2 cellular contexts compared by ENCODE assay signal in the genomic region with DNA sequence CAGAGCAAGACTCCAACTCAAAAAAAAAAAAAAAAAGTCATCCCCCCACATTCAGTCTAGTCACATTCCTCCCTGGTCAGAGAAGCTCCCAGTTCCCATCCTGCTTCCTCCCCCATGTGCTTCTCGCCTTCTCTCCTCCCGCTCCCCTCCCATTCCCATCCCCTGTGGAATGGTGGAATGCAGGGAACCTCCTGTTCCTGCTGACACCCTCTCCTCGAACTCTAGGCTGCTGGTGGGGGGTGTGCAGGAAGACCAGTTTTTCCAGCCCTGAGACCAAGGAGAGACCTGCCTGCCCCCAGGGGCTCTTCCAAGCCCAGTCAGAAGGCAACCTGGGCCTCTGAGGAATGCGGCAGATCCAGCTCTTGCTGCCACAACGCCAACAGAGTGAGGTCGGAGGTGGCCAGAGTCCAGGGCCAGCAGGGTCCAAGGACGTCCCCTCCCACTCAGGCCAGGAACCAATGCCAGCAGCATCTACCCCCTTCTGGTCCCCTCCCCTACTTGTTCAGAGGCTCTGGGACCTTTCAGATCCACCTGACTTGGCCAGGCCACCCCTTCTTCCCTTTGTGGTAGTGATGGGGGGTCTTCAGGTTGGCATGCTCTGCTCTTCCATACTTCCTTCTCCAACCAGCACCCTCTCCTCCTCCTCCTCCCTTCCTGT.
TF ChIP-seq lines count a peak whose summit lies in the region.

No MANE protein-coding gene starts in this region.

TF ChIP-seq in Ishikawa, 13 proteins besides CTCF, POLR2A, EP300 and RAD21:
- TF ChIP-seq EGR1 (IDR thresholded peaks at IDR 0.05), result no peak; the same call in 1 of the 2 replicates
- TF ChIP-seq, protein P1, sequence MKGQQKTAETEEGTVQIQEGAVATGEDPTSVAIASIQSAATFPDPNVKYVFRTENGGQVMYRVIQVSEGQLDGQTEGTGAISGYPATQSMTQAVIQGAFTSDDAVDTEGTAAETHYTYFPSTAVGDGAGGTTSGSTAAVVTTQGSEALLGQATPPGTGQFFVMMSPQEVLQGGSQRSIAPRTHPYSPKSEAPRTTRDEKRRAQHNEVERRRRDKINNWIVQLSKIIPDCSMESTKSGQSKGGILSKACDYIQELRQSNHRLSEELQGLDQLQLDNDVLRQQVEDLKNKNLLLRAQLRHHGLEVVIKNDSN (IDR thresholded peaks at IDR 0.05), result peak; percentile 54
- TF ChIP-seq, protein P2, sequence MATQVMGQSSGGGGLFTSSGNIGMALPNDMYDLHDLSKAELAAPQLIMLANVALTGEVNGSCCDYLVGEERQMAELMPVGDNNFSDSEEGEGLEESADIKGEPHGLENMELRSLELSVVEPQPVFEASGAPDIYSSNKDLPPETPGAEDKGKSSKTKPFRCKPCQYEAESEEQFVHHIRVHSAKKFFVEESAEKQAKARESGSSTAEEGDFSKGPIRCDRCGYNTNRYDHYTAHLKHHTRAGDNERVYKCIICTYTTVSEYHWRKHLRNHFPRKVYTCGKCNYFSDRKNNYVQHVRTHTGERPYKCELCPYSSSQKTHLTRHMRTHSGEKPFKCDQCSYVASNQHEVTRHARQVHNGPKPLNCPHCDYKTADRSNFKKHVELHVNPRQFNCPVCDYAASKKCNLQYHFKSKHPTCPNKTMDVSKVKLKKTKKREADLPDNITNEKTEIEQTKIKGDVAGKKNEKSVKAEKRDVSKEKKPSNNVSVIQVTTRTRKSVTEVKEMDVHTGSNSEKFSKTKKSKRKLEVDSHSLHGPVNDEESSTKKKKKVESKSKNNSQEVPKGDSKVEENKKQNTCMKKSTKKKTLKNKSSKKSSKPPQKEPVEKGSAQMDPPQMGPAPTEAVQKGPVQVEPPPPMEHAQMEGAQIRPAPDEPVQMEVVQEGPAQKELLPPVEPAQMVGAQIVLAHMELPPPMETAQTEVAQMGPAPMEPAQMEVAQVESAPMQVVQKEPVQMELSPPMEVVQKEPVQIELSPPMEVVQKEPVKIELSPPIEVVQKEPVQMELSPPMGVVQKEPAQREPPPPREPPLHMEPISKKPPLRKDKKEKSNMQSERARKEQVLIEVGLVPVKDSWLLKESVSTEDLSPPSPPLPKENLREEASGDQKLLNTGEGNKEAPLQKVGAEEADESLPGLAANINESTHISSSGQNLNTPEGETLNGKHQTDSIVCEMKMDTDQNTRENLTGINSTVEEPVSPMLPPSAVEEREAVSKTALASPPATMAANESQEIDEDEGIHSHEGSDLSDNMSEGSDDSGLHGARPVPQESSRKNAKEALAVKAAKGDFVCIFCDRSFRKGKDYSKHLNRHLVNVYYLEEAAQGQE (IDR thresholded peaks at IDR 0.05; ENCODE audit: low read depth), result 0 out of 2 replicates have a peak, but pooled peaks have one; percentile 17
- TF ChIP-seq TEAD4 (IDR thresholded peaks at IDR 0.05), result peak; percentile 99
- peak; percentile 99 for TF ChIP-seq NFIC (IDR thresholded peaks at IDR 0.05)
- peak; percentile 97 for TF ChIP-seq TCF12 (IDR thresholded peaks at IDR 0.05; ENCODE audit: low read depth)
- TF ChIP-seq, protein P3, sequence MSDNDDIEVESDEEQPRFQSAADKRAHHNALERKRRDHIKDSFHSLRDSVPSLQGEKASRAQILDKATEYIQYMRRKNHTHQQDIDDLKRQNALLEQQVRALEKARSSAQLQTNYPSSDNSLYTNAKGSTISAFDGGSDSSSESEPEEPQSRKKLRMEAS (IDR thresholded peaks at IDR 0.05), result peak; percentile 90
- TF ChIP-seq ZBTB7A (IDR thresholded peaks at IDR 0.05; ENCODE audit: low read depth), result peak; percentile 99
- 0 out of 2 replicates have a peak, but pooled peaks have one; percentile 25 for TF ChIP-seq CREB1 (IDR thresholded peaks at IDR 0.05; ENCODE audit: low read depth)
- peak; percentile 84 for TF ChIP-seq YY1 (IDR thresholded peaks at IDR 0.05; ENCODE audit: low read depth)
- TF ChIP-seq FOXM1 (IDR thresholded peaks at IDR 0.05; ENCODE audit: borderline replicate concordance, low read depth), result peak; percentile 91
- 0 out of 2 replicates have a peak, but pooled peaks have one; percentile 47 for TF ChIP-seq TAF1 (IDR thresholded peaks at IDR 0.05; ENCODE audit: low read depth)
- TF ChIP-seq CEBPB (IDR thresholded peaks at IDR 0.05), result peak; percentile 82

TF ChIP-seq in H1, 55 proteins besides CTCF, POLR2A, EP300 and RAD21:
- no peak for TF ChIP-seq KDM4A (IDR thresholded peaks at IDR 0.05; ENCODE audit: low read depth, low read length, severe bottlenecking)
- TF ChIP-seq YY1 (IDR thresholded peaks at IDR 0.05; ENCODE audit: low read depth, low read length), result 0 out of 2 replicates have a peak, but pooled peaks have one; percentile 18
- no peak for TF ChIP-seq RFX5 (IDR thresholded peaks at IDR 0.05; ENCODE audit: borderline replicate concordance, low read depth, low read length)
- peak; percentile 62; the same call in 1 of the 2 replicates for TF ChIP-seq SP1 (IDR thresholded peaks at IDR 0.05; ENCODE audit: low read depth, low read length)
- peak; percentile 85 for TF ChIP-seq TEAD4 (IDR thresholded peaks at IDR 0.05; ENCODE audit: low read depth, low read length)
- TF ChIP-seq SP2 (IDR thresholded peaks at IDR 0.05; ENCODE audit: low read length), result no peak
- TF ChIP-seq POLR2AphosphoS5 (IDR thresholded peaks at IDR 0.05; ENCODE audit: low read depth, low read length), result no peak
- peak; percentile 54 for TF ChIP-seq CTBP2 (IDR thresholded peaks at IDR 0.05; ENCODE audit: borderline replicate concordance, insufficient read depth, insufficient read length, low read length)
- no peak for TF ChIP-seq CBX8 (IDR thresholded peaks at IDR 0.05; ENCODE audit: borderline replicate concordance, low read depth, low read length)
- peak; percentile 76 for TF ChIP-seq ASH2L (IDR thresholded peaks at IDR 0.05; ENCODE audit: low read length)
- TF ChIP-seq, protein P4, sequence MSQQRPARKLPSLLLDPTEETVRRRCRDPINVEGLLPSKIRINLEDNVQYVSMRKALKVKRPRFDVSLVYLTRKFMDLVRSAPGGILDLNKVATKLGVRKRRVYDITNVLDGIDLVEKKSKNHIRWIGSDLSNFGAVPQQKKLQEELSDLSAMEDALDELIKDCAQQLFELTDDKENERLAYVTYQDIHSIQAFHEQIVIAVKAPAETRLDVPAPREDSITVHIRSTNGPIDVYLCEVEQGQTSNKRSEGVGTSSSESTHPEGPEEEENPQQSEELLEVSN (IDR thresholded peaks at IDR 0.05), result peak; percentile 71
- TF ChIP-seq JUND (IDR thresholded peaks at IDR 0.05; ENCODE audit: low read length), result no peak
- TF ChIP-seq, protein P3 (IDR thresholded peaks at IDR 0.05), result peak; percentile 88
- TF ChIP-seq SUZ12 (IDR thresholded peaks at IDR 0.05; ENCODE audit: low read length), result no peak
- peak; percentile 93 for TF ChIP-seq RBBP5 (IDR thresholded peaks at IDR 0.05; ENCODE audit: borderline replicate concordance, low read depth, low read length)
- TF ChIP-seq TAF1 (IDR thresholded peaks at IDR 0.05; ENCODE audit: low read depth, low read length), result no peak
